7 cellular contexts compared by ENCODE assay signal in genomic region chr13:105139380-105140285, GRCh38.
A peak's percentile ranks its signal among the peaks of the same experiment; 100 is the strongest.
DNase-seq lines count a peak whose midpoint lies in the region; ATAC-seq, FAIRE-seq and TF ChIP-seq lines count a peak whose summit lies in the region.

No MANE protein-coding gene starts in this region.

- H3K4me3 ChIP-seq in pancreas = peak overlapping the region in 1 of 4 donors; percentile 17
- peak overlapping the region; percentile 46 to 50 for H3K4me3 ChIP-seq in tibial artery

- intact Hi-C loops in pancreas (cut with DNase I) (no loop called here), tibial artery (cut with DNase I; ENCODE audit: low total_unique reads) (no loop called here)

- H3K27me3 ChIP-seq in pancreas (no peaks in the 10 kb centered on the region), tibial artery (no peaks in the 10 kb centered on the region)

- H3K9me3 ChIP-seq in pancreas (no peaks in the 10 kb centered on the region), tibial artery (no peaks in the 10 kb centered on the region)

- no peak for FAIRE-seq in pancreas (lab: Jason Lieb, UNC)

- peak; percentile 59 to 83 for DNase-seq in NCI-H2081 (lab: John Stamatoyannopoulos, UW)
- peak; percentile 47 to 51 for DNase-seq in activated CD4-positive, alpha-beta T cell treated with anti-CD3 and anti-CD28 coated beads for 4 hours
- peak; percentile 30 for DNase-seq in effector CD8-positive, alpha-beta T cell (lab: John Stamatoyannopoulos, UW)
- DNase-seq in pancreas = peak in 3 of 6 donors; percentile 5 to 43 (median 27)
- DNase-seq in tibial artery = peak; percentile 54 to 65

- ATAC-seq in GM18519 (IDR thresholded peaks at IDR 0.05; ENCODE audit: low FRiP score, unreplicated experiment) = peak; percentile 91
- peak; percentile 89 for ATAC-seq in HG02884 (IDR thresholded peaks at IDR 0.05; ENCODE audit: unreplicated experiment)
- ATAC-seq in pancreas = peak in 3 of 4 donors; percentile 69 to 85 (median 78)

- TF ChIP-seq CTCF in pancreas (IDR thresholded peaks at IDR 0.05) = no peak
- TF ChIP-seq CTCF in tibial artery (IDR thresholded peaks at IDR 0.05) = peak in 1 of 2 experiments; percentile 14

- WGBS in pancreas, 2 donors = 60 to 72% methylated on average over 20 of the region's 20 CpGs

- H3K36me3 ChIP-seq in pancreas (no peaks in the 10 kb centered on the region), tibial artery (no peaks in the 10 kb centered on the region)

- peak overlapping the region in 2 of 4 donors; percentile 23 to 30 for H3K27ac ChIP-seq in pancreas
- H3K27ac ChIP-seq in tibial artery = peak overlapping the region; percentile 41 to 43

- H3K4me1 ChIP-seq in pancreas = no peaks in the 10 kb centered on the region
- H3K4me1 ChIP-seq in tibial artery = no peaks in the 10 kb centered on the region
